23 cellular contexts compared by ENCODE assay signal in the genomic region with DNA sequence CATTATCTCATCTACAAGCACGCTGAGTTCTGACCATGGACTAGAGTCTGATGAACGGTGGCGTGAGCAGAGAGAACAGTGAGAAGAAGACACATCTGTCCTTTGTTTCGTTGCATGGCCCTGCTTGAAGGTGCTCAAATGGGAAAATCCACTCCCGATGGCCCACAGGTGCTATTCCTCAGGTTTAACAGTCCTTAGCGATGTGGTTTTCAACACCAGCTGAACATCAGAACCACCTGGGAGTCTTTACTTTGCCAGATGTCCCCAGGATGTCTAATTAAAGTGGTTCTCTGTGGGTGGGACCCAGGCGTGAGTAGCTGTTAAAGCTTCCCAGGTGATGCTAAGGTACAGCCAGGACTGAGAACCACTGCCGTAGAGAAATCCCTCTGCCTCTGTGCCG. TPM values are rescaled to one million over a fixed set of nuclear protein-coding genes. Genes with fewer than 3 reads are reported as not detected.
A peak's percentile ranks its signal among the peaks of the same experiment; 100 is the strongest.
DNase-seq lines count a peak whose midpoint lies in the region; ATAC-seq, FAIRE-seq and TF ChIP-seq lines count a peak whose summit lies in the region.
"Had no signal": no experiment of that assay in that cellular context is flagged by ENCODE, and none has a peak within 500 bp of the region (broad histone marks: within the 10 kb centered on the region; RNA-seq: fewer than 3 reads in every experiment).

No MANE protein-coding gene starts in this region.

- ATAC-seq in activated naive CD8-positive, alpha-beta T cell treated with anti-CD3 and anti-CD28 coated beads, Interleukin-2, amount 10 ng/mL, durations not matched to agents 7 days and 5 days (ENCODE audit: low read depth) = no peak
- no peak for ATAC-seq in GM21723 (IDR thresholded peaks at IDR 0.05; ENCODE audit: unreplicated experiment)

- H3K27me3 ChIP-seq in bronchial epithelial cell (ENCODE audit: control insufficient read depth, insufficient read depth, low read length) (no peaks in the 10 kb centered on the region), thymus (ENCODE audit: control insufficient read depth, insufficient read depth) (no peaks in the 10 kb centered on the region)
- H3K27me3 ChIP-seq: BLaER1 had no signal

- peak overlapping the region; percentile 74 for H3K4me3 Mint-ChIP-seq in activated naive CD8-positive, alpha-beta T cell treated with anti-CD3 and anti-CD28 coated beads, Interleukin-2, amount 10 ng/mL, durations not matched to agents 7 days and 5 days
- H3K4me3 Mint-ChIP-seq in activated naive CD8-positive, alpha-beta T cell treated with anti-CD3 and anti-CD28 coated beads for 36 hours = no peak overlapping the region
- H3K4me3 Mint-ChIP-seq: CD4-positive, alpha-beta T cell had no signal

- peaks cover 50% of the 10 kb centered on the region for H3K4me1 Mint-ChIP-seq in activated naive CD8-positive, alpha-beta T cell treated with anti-CD3 and anti-CD28 coated beads, Interleukin-2, amount 10 ng/mL, durations not matched to agents 7 days and 5 days
- H3K4me1 Mint-ChIP-seq in activated naive CD8-positive, alpha-beta T cell treated with anti-CD3 and anti-CD28 coated beads for 36 hours = peaks cover 38% of the 10 kb centered on the region

- DNase-seq in NCI-H1417 (lab: John Stamatoyannopoulos, UW) (peak in 2 of 3 experiments; percentile 65 to 84), NCI-H1417 treated with DMSO at 0.1 percent for 48 hours (lab: John Stamatoyannopoulos, UW) (no peak), bronchial epithelial cell (ENCODE audit: low read depth) (no peak)
- no peak for DNase-seq in activated naive CD8-positive, alpha-beta T cell treated with anti-CD3 and anti-CD28 coated beads, Interleukin-2, amount 10 ng/mL, durations not matched to agents 7 days and 5 days
- DNase-seq in activated naive CD8-positive, alpha-beta T cell treated with anti-CD3 and anti-CD28 coated beads for 36 hours = no peak
- DNase-seq in stimulated activated CD4-positive, alpha-beta T cell treated with anti-CD3 and anti-CD28 coated beads, Interleukin-4, amount 100 ng/mL, for 1 hour = no peak
- DNase-seq: ACHN; Calu3; CD4-positive, alpha-beta T cell; DMS153; IMR-90; NCI-H1105; NCI-H187; NCI-H524; NCI-H82; SHP77 had no signal

- H3K9me3 ChIP-seq in thymus (ENCODE audit: control insufficient read depth) = no peaks in the 10 kb centered on the region
- H3K9me3 ChIP-seq: BLaER1 had no signal

- H3K4me1 ChIP-seq in thymus (ENCODE audit: control insufficient read depth, insufficient read depth, low read length) = peaks cover 31% of the 10 kb centered on the region

- POLR2A ChIA-PET in activated naive CD8-positive, alpha-beta T cell treated with anti-CD3 and anti-CD28 coated beads, Interleukin-2, amount 10 ng/mL, durations not matched to agents 7 days and 5 days (lab: Charles Lee) = interaction anchor here (1.3 kb wide), 1 partner anchor 9 kb away, joined by 3 read pairs; no protein-coding TSS in a partner anchor

- peaks cover 11% of the 10 kb centered on the region for H3K36me3 Mint-ChIP-seq in activated naive CD8-positive, alpha-beta T cell treated with anti-CD3 and anti-CD28 coated beads, Interleukin-2, amount 10 ng/mL, durations not matched to agents 7 days and 5 days
- peaks cover 6% of the 10 kb centered on the region for H3K36me3 Mint-ChIP-seq in activated naive CD8-positive, alpha-beta T cell treated with anti-CD3 and anti-CD28 coated beads for 36 hours

- H3K4me3 ChIP-seq in bronchial epithelial cell (ENCODE audit: low read depth, low read length) (no peak overlapping the region), thymus (ENCODE audit: low read length) (no peak overlapping the region)
- H3K4me3 ChIP-seq: BLaER1, SK-N-MC had no signal

- peak; percentile 89 for FAIRE-seq in bronchial epithelial cell (lab: Jason Lieb, UNC)
- FAIRE-seq: G401.6, GM18507 had no signal

- H3K27me3 Mint-ChIP-seq in activated naive CD8-positive, alpha-beta T cell treated with anti-CD3 and anti-CD28 coated beads, Interleukin-2, amount 10 ng/mL, durations not matched to agents 7 days and 5 days = no peaks in the 10 kb centered on the region
- peaks cover 16% of the 10 kb centered on the region for H3K27me3 Mint-ChIP-seq in activated naive CD8-positive, alpha-beta T cell treated with anti-CD3 and anti-CD28 coated beads for 36 hours
- H3K27me3 Mint-ChIP-seq: CD4-positive, alpha-beta T cell had no signal

- WGBS in thymus = 62% methylated on average over 9 of the region's 9 CpGs

- no peaks in the 10 kb centered on the region for H3K36me3 ChIP-seq in bronchial epithelial cell (ENCODE audit: control insufficient read depth, insufficient read depth, low read length)
- peaks cover 3% of the 10 kb centered on the region for H3K36me3 ChIP-seq in thymus (ENCODE audit: control insufficient read depth, insufficient read depth)
- H3K36me3 ChIP-seq: BLaER1 had no signal

- no peaks in the 10 kb centered on the region for H3K9me3 Mint-ChIP-seq in activated naive CD8-positive, alpha-beta T cell treated with anti-CD3 and anti-CD28 coated beads, Interleukin-2, amount 10 ng/mL, durations not matched to agents 7 days and 5 days
- no peaks in the 10 kb centered on the region for H3K9me3 Mint-ChIP-seq in activated naive CD8-positive, alpha-beta T cell treated with anti-CD3 and anti-CD28 coated beads for 36 hours
- H3K9me3 Mint-ChIP-seq: CD4-positive, alpha-beta T cell had no signal

- H3K27ac Mint-ChIP-seq in activated naive CD8-positive, alpha-beta T cell treated with anti-CD3 and anti-CD28 coated beads, Interleukin-2, amount 10 ng/mL, durations not matched to agents 7 days and 5 days = peak overlapping the region; percentile 95
- H3K27ac Mint-ChIP-seq in activated naive CD8-positive, alpha-beta T cell treated with anti-CD3 and anti-CD28 coated beads for 36 hours = no peak overlapping the region
- H3K27ac Mint-ChIP-seq: CD4-positive, alpha-beta T cell had no signal

- H3K27ac ChIP-seq in thymus (ENCODE audit: low read depth) = peak overlapping the region; percentile 47
- H3K27ac ChIP-seq: 22Rv1, BLaER1, SK-N-MC had no signal

- TF ChIP-seq CTCF in bronchial epithelial cell (IDR thresholded peaks at IDR 0.05; ENCODE audit: insufficient read depth, low read length, severe bottlenecking) = no peak

RNA-seq across cellular contexts. Expression of gene ADAMTS17, which starts 13.0 kb away (rescaled TPM):
- 1 to 10 TPM; 5.6 to 7.3 TPM for total RNA-seq in activated naive CD8-positive, alpha-beta T cell treated with anti-CD3 and anti-CD28 coated beads, Interleukin-2, amount 10 ng/mL, durations not matched to agents 7 days and 5 days
- total RNA-seq in activated naive CD8-positive, alpha-beta T cell treated with anti-CD3 and anti-CD28 coated beads for 36 hours = 1 to 10 TPM; 2.5 to 3.6 TPM
- total RNA-seq in bronchial epithelial cell = 1.1 and 2.0 TPM in 2 replicates
- polyA plus RNA-seq in thymus = 5.6 TPM
- total RNA-seq: IMR-90 had no signal

Comparison
In these comparisons a context has a peak if more than half of its experiments do, and no peak if none do; other contexts are left out.
1. DNase-seq: peak in NCI-H1417 (2 of 3); none in NCI-H1417 treated with DMSO at 0.1 percent for 48 hours (single experiment), activated naive CD8-positive, alpha-beta T cell treated with anti-CD3 and anti-CD28 coated beads, Interleukin-2, amount 10 ng/mL, durations not matched to agents 7 days and 5 days (single experiment), activated naive CD8-positive, alpha-beta T cell treated with anti-CD3 and anti-CD28 coated beads for 36 hours (single experiment), bronchial epithelial cell (single experiment) and stimulated activated CD4-positive, alpha-beta T cell treated with anti-CD3 and anti-CD28 coated beads, Interleukin-4, amount 100 ng/mL, for 1 hour (single experiment).